18 cellular contexts compared by ENCODE assay signal in genomic region chr7:92840309-92840708, GRCh38. TPM values are rescaled to one million over a fixed set of nuclear protein-coding genes. Genes with fewer than 3 reads are reported as not detected.
DNase-seq lines count a peak whose midpoint lies in the region; ATAC-seq, FAIRE-seq and TF ChIP-seq lines count a peak whose summit lies in the region.
"Had no signal": no experiment of that assay in that cellular context is flagged by ENCODE, and none has a peak within 500 bp of the region (broad histone marks: within the 10 kb centered on the region; RNA-seq: fewer than 3 reads in every experiment).

No MANE protein-coding gene starts in this region.

- H3K27me3 Mint-ChIP-seq in natural killer cell treated with Interleukin-12 subunit alpha and Interleukin-12 subunit beta and Interleukin-15 and Interleukin-18, amount 100 ng/mL, for 72 hours: peaks cover 4 to 8% of the 10 kb centered on the region in 2 donors
- H3K27me3 Mint-ChIP-seq in natural killer cell (ENCODE audit: low read depth in 2 of 2): peaks cover 0 to 10% of the 10 kb centered on the region in 2 donors
- peaks cover 25% of the 10 kb centered on the region for H3K27me3 Mint-ChIP-seq in WTC11 (ENCODE audit: low read depth)

- POLR2A ChIA-PET in WTC11 (lab: Charles Lee): no interaction called here

- peak overlapping the region in 1 of 2 donors; percentile 63 for H3K27ac Mint-ChIP-seq in natural killer cell treated with Interleukin-12 subunit alpha and Interleukin-12 subunit beta and Interleukin-15 and Interleukin-18, amount 100 ng/mL, for 72 hours
- H3K27ac Mint-ChIP-seq in natural killer cell: no peak overlapping the region
- no peak overlapping the region for H3K27ac Mint-ChIP-seq in WTC11
- H3K27ac Mint-ChIP-seq: HFFc6 had no signal

- peak in 2 of 3 experiments; percentile 11 to 53 for DNase-seq in NCI-H1417 (lab: John Stamatoyannopoulos, UW)
- DNase-seq in NCI-H1417 treated with DMSO at 0.1 percent for 48 hours (lab: John Stamatoyannopoulos, UW): no peak
- DNase-seq in natural killer cell treated with Interleukin-12 subunit alpha and Interleukin-12 subunit beta and Interleukin-15 and Interleukin-18, amount 100 ng/mL, for 72 hours (ENCODE audit: low spot score): no peak
- no peak for DNase-seq in natural killer cell
- no peak for DNase-seq in WTC11 (ENCODE audit: low spot score)
- DNase-seq in lower lobe of right lung: no peak
- DNase-seq in GM12891 (ENCODE audit: insufficient read length, low spot score): no peak
- DNase-seq: 8988T, C1 segment of cervical spinal cord, DMS153, GOT3, HFFc6, NCI-H1105 treated with DMSO at 0.1 percent for 48 hours, NCI-H2029, NCI-H524 treated with DMSO at 0.1 percent for 48 hours, SIG-M5, SW 1271 had no signal

- CTCF ChIA-PET in WTC11 (lab: Charles Lee): interaction anchor here (0.6 kb wide), 1 partner anchor 198 kb away, joined by 4 read pairs; no protein-coding TSS in a partner anchor

- H3K9me3 ChIP-seq in lower lobe of right lung: no peaks in the 10 kb centered on the region

- intact Hi-C loops in natural killer cell (cut with micrococcal nuclease): no loop called here
- intact Hi-C loops in lower lobe of right lung (cut with DNase I): no loop called here

- H3K9me3 Mint-ChIP-seq in natural killer cell treated with Interleukin-12 subunit alpha and Interleukin-12 subunit beta and Interleukin-15 and Interleukin-18, amount 100 ng/mL, for 72 hours: peaks cover 2% of the 10 kb centered on the region
- H3K9me3 Mint-ChIP-seq in natural killer cell (no peaks in the 10 kb centered on the region), WTC11 (0 out of 2 replicates have a peak, but pooled peaks cover 3% of the 10 kb centered on the region)
- H3K9me3 Mint-ChIP-seq: HFFc6 had no signal

- TF ChIP-seq POLR2A in GM12891 (IDR thresholded peaks at IDR 0.05; ENCODE audit: low read depth, low read length): no peak

- peaks cover 19 to 24% of the 10 kb centered on the region in 2 donors for H3K4me1 Mint-ChIP-seq in natural killer cell treated with Interleukin-12 subunit alpha and Interleukin-12 subunit beta and Interleukin-15 and Interleukin-18, amount 100 ng/mL, for 72 hours (ENCODE audit: low read depth in 2 of 2)
- peaks cover 15 to 16% of the 10 kb centered on the region in 2 donors for H3K4me1 Mint-ChIP-seq in natural killer cell
- peaks cover 18% of the 10 kb centered on the region for H3K4me1 Mint-ChIP-seq in WTC11

- H3K4me1 ChIP-seq in lower lobe of right lung: no peaks in the 10 kb centered on the region

- no peak overlapping the region for H3K27ac ChIP-seq in lower lobe of right lung

- H3K36me3 Mint-ChIP-seq in natural killer cell treated with Interleukin-12 subunit alpha and Interleukin-12 subunit beta and Interleukin-15 and Interleukin-18, amount 100 ng/mL, for 72 hours: peaks cover 17% of the 10 kb centered on the region
- H3K36me3 Mint-ChIP-seq in natural killer cell (no peaks in the 10 kb centered on the region), WTC11 (no peaks in the 10 kb centered on the region)

- peak overlapping the region; percentile 66 for H3K4me3 Mint-ChIP-seq in natural killer cell treated with Interleukin-12 subunit alpha and Interleukin-12 subunit beta and Interleukin-15 and Interleukin-18, amount 100 ng/mL, for 72 hours
- H3K4me3 Mint-ChIP-seq in natural killer cell: no peak overlapping the region
- no peak overlapping the region for H3K4me3 Mint-ChIP-seq in WTC11
- H3K4me3 Mint-ChIP-seq: HFFc6 had no signal

- no peak for FAIRE-seq in GM12891 (lab: Jason Lieb, UNC)

- TF ChIP-seq CTCF in natural killer cell (IDR thresholded peaks at IDR 0.05) (no peak), WTC11 (IDR thresholded peaks at IDR 0.05) (no peak), lower lobe of right lung (IDR thresholded peaks at IDR 0.05) (no peak)

- ATAC-seq in natural killer cell treated with Interleukin-12 subunit alpha and Interleukin-12 subunit beta and Interleukin-15 and Interleukin-18, amount 100 ng/mL, for 72 hours: peak in 1 of 2 donors; percentile 47
- no peak for ATAC-seq in natural killer cell
- peak; percentile 50 for ATAC-seq in WTC11
- no peak for ATAC-seq in lower lobe of right lung
- ATAC-seq in GM21423 (IDR thresholded peaks at IDR 0.05; ENCODE audit: unreplicated experiment): no peak

- H3K4me3 ChIP-seq in lower lobe of right lung: no peak overlapping the region

- no peaks in the 10 kb centered on the region for H3K36me3 ChIP-seq in lower lobe of right lung

- no peaks in the 10 kb centered on the region for H3K27me3 ChIP-seq in lower lobe of right lung (ENCODE audit: low read depth)

TF ChIP-seq in WTC11, 78 proteins besides CTCF, POLR2A, EP300 and RAD21:
- TF ChIP-seq, protein P1, sequence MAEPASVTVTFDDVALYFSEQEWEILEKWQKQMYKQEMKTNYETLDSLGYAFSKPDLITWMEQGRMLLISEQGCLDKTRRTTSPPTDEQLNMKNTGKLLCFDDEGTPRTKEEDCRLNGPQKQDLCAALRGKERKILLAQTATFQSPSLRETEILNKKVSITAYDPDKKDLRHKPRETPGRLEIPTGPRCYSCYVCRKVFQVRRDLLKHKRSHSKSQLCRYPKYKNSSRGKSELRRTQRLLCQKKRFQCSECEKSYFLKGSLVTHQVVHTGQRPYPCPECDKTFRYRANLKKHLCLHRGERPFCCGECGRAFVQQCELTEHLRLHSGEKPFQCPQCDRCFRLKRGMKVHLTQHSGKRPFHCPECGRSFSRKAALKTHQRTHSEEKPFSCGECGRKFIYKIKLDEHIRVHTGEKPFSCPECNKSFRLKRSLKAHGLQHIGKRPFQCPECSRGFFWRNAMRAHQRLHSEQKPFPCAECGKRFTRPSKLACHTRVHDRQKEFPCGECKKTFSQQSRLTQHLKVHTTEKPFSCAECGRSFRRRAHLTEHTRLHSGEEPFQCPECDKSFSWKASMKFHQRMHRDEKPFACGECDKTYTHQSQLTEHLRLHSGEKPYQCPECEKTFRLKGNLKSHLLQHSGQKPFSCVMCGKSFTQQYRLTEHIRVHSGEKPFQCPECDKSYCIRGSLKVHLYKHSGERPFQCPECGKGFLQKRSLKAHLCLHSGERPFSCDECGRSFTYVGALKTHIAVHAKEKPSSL (CRISPR knock-in tag; conservative IDR thresholded peaks at IDR 0.05): no peak
- TF ChIP-seq ESRRA (CRISPR knock-in tag; IDR thresholded peaks at IDR 0.05; ENCODE audit: borderline replicate concordance): no peak
- TF ChIP-seq ZNF263 (CRISPR knock-in tag; IDR thresholded peaks at IDR 0.05; ENCODE audit: low read depth): no peak
- no peak for TF ChIP-seq SMAD3 (CRISPR knock-in tag; IDR thresholded peaks at IDR 0.05; ENCODE audit: borderline replicate concordance)
- no peak for TF ChIP-seq NFE2L1 (CRISPR knock-in tag; IDR thresholded peaks at IDR 0.05)
- TF ChIP-seq, protein P2, sequence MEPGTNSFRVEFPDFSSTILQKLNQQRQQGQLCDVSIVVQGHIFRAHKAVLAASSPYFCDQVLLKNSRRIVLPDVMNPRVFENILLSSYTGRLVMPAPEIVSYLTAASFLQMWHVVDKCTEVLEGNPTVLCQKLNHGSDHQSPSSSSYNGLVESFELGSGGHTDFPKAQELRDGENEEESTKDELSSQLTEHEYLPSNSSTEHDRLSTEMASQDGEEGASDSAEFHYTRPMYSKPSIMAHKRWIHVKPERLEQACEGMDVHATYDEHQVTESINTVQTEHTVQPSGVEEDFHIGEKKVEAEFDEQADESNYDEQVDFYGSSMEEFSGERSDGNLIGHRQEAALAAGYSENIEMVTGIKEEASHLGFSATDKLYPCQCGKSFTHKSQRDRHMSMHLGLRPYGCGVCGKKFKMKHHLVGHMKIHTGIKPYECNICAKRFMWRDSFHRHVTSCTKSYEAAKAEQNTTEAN (CRISPR knock-in tag; IDR thresholded peaks at IDR 0.05): no peak

TF ChIP-seq in GM12891, 5 proteins besides CTCF, POLR2A, EP300 and RAD21:
- TF ChIP-seq PAX5 (IDR thresholded peaks at IDR 0.05; ENCODE audit: insufficient read depth, low read length, severe bottlenecking) (no peak), TAF1 (IDR thresholded peaks at IDR 0.05; ENCODE audit: low read depth, low read length) (no peak), POU2F2 (IDR thresholded peaks at IDR 0.05; ENCODE audit: low read depth, low read length) (no peak), POLR2AphosphoS5 (IDR thresholded peaks at IDR 0.05; ENCODE audit: low read depth, low read length) (no peak), SPI1 (IDR thresholded peaks at IDR 0.05; ENCODE audit: low read depth, low read length) (no peak)
TF ChIP-seq in GM12891: peak in this region for 0.

RNA-seq across cellular contexts. Expression of gene CDK6, which starts 3.9 kb away (rescaled TPM):
- 100 to 1,000 TPM; 278 to 404 TPM for total RNA-seq in natural killer cell treated with Interleukin-12 subunit alpha and Interleukin-12 subunit beta and Interleukin-15 and Interleukin-18, amount 100 ng/mL, for 72 hours
- total RNA-seq in natural killer cell (10 to 100 TPM; 41.1 to 46.3 (median 45.1) TPM), WTC11 (2021) (43.9 to 47.2 TPM (median 44.4 TPM) in 3 replicates), lower lobe of right lung (21.7 TPM)
- polyA plus RNA-seq in GM12891 (2012; ENCODE audit: low read depth, missing spikeins): 5.2 TPM

Comparison
In these comparisons a context has a peak if more than half of its experiments do, and no peak if none do; other contexts are left out.
1. DNase-seq: peak in NCI-H1417 (2 of 3); none in NCI-H1417 treated with DMSO at 0.1 percent for 48 hours (single experiment), natural killer cell treated with Interleukin-12 subunit alpha and Interleukin-12 subunit beta and Interleukin-15 and Interleukin-18, amount 100 ng/mL, for 72 hours (single experiment), natural killer cell (single experiment), WTC11 (single experiment), lower lobe of right lung (single experiment) and GM12891 (single experiment).